Comparison of ENCODE assay signal across 24 cellular contexts in the genomic region with DNA sequence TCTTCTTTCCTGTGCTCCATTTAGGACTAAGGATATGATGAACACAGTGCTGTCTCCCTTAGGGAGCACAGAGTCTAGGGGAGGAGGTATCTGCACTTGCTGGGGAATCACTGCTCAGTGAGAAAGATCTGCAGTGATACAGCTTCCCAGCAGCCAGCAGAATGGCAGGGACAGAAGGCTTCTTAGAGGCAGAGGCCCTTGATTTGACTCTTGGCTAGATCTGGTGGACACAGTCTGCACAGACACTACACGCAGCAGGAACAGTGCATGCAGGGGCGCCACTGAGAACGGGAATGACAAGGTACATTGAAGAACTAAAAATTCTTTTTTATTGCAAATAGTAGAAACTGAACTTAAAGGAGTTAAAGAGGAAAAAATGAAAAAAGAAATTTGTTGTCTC. TPM values are rescaled to one million over a fixed set of nuclear protein-coding genes. Genes with fewer than 3 reads are reported as not detected.
"Had no signal": no experiment of that assay in that cellular context is flagged by ENCODE, and none has a peak within 500 bp of the region (broad histone marks: within the 10 kb centered on the region; RNA-seq: fewer than 3 reads in every experiment).

No MANE protein-coding gene starts in this region.

- H2AFZ ChIP-seq: hepatocyte had no signal

- ATAC-seq: lower lobe of right lung; psoas muscle; sciatic nerve; stimulated activated memory B cell treated with anti-CD40 and anti-IgM and Interleukin-4, amounts not matched to agents 10 μg/mL and 1 μg/mL and 100 μg/mL, for 72 hours; stimulated activated naive CD8-positive, alpha-beta T cell treated with anti-CD3 and anti-CD28 coated beads, Interleukin-15, amount 100 ng/mL, for 72 hours had no signal

- H3K79me2 ChIP-seq: hepatocyte had no signal

- H3K4me3 ChIP-seq: esophagus squamous epithelium, hepatocyte, left ventricle myocardium inferior, lower lobe of right lung, psoas muscle, spleen, thyroid gland had no signal

- H3K4me1 Mint-ChIP-seq: naive B cell; stimulated activated memory B cell treated with anti-CD40 and anti-IgM and Interleukin-4, amounts not matched to agents 10 μg/mL and 1 μg/mL and 100 μg/mL, for 72 hours; stimulated activated naive CD8-positive, alpha-beta T cell treated with anti-CD3 and anti-CD28 coated beads, Interleukin-15, amount 100 ng/mL, for 72 hours had no signal

- H3K4me2 ChIP-seq: hepatocyte had no signal

- H3K4me3 Mint-ChIP-seq: memory B cell; naive B cell; nephron; stimulated activated memory B cell treated with anti-CD40 and anti-IgM and Interleukin-4, amounts not matched to agents 10 μg/mL and 1 μg/mL and 100 μg/mL, for 72 hours; stimulated activated naive CD8-positive, alpha-beta T cell treated with anti-CD3 and anti-CD28 coated beads, Interleukin-15, amount 100 ng/mL, for 72 hours; type B pancreatic cell had no signal

- H3K27ac ChIP-seq: esophagus squamous epithelium, hepatocyte, left ventricle myocardium inferior, lower lobe of right lung, psoas muscle, spleen, thyroid gland had no signal

- H3K27ac Mint-ChIP-seq: memory B cell; naive B cell; nephron; stimulated activated memory B cell treated with anti-CD40 and anti-IgM and Interleukin-4, amounts not matched to agents 10 μg/mL and 1 μg/mL and 100 μg/mL, for 72 hours; type B pancreatic cell had no signal

- H3K36me3 Mint-ChIP-seq: memory B cell; naive B cell; stimulated activated memory B cell treated with anti-CD40 and anti-IgM and Interleukin-4, amounts not matched to agents 10 μg/mL and 1 μg/mL and 100 μg/mL, for 72 hours; type B pancreatic cell had no signal

- H3K9me3 ChIP-seq: esophagus squamous epithelium, left ventricle myocardium inferior, lower lobe of right lung, psoas muscle, spleen, thyroid gland had no signal

- H3K36me3 ChIP-seq: esophagus squamous epithelium, left ventricle myocardium inferior, lower lobe of right lung, spleen, thyroid gland had no signal

- H3K9me3 Mint-ChIP-seq: memory B cell; naive B cell; nephron; stimulated activated memory B cell treated with anti-CD40 and anti-IgM and Interleukin-4, amounts not matched to agents 10 μg/mL and 1 μg/mL and 100 μg/mL, for 72 hours; stimulated activated naive CD8-positive, alpha-beta T cell treated with anti-CD3 and anti-CD28 coated beads, Interleukin-15, amount 100 ng/mL, for 72 hours; type B pancreatic cell had no signal

- DNase-seq: esophagus squamous epithelium; foreskin fibroblast; head of caudate nucleus; kidney; left cardiac atrium; left ventricle myocardium inferior; lower lobe of right lung; midbrain; naive B cell; psoas muscle; retina; spleen; stimulated activated CD4-positive, alpha-beta T cell treated with anti-CD3 and anti-CD28 coated beads, Interleukin-15, amount 100 ng/mL, for 24 hours; stimulated activated CD4-positive, alpha-beta T cell treated with anti-CD3 and anti-CD28 coated beads, Interleukin-1b, Interleukin-23, amount 100 ng/mL, for 48 hours; stimulated activated CD4-positive, alpha-beta T cell treated with anti-CD3 and anti-CD28 coated beads, Interleukin-4, amount 100 ng/mL, for 24 hours; stimulated activated naive CD8-positive, alpha-beta T cell treated with anti-CD3 and anti-CD28 coated beads, Interleukin-15, amount 100 ng/mL, for 72 hours; thyroid gland had no signal

- H3K27me3 ChIP-seq: thyroid gland had no signal

RNA-seq across cellular contexts. Expression of a gene that starts 51.6 kb away (rescaled TPM):
- total RNA-seq: epithelial cell of proximal tubule, esophagus squamous epithelium, kidney, left cardiac atrium, left ventricle myocardium inferior, lower lobe of right lung had no signal
- polyA plus RNA-seq: hepatocyte had no signal
